27 cellular contexts compared by ENCODE assay signal in the genomic region with DNA sequence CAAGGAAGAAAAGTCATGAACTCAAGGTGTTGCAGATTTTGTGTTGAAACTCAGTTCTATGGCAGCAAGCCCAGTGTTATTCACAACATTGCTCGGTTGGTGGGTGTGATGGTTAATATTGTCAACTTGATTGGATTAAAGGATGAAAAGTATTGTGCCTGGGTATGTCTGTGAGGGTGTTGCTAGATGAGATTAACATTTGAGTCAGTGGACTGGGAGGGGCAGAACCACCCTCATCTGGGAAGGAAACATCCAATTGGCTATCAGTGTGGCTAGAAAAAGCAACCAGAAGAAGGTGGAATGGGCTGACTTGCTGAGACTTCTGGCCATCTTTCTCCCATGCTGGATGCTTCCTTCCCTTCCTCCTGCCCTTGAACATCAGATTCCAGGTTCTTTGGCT.
DNase-seq lines count a peak whose midpoint lies in the region; ATAC-seq and TF ChIP-seq lines count a peak whose summit lies in the region.
"Had no signal": no experiment of that assay in that cellular context is flagged by ENCODE, and none has a peak within 500 bp of the region (broad histone marks: within the 10 kb centered on the region; RNA-seq: fewer than 3 reads in every experiment).

No MANE protein-coding gene starts in this region.

- no peak overlapping the region for H3K4me3 Mint-ChIP-seq in activated CD8-positive, alpha-beta T cell treated with anti-CD3 and anti-CD28 coated beads for 36 hours
- H3K4me3 Mint-ChIP-seq in activated CD8-positive, alpha-beta T cell treated with anti-CD3 and anti-CD28 coated beads, Interleukin-2, amount 10 ng/mL, durations not matched to agents 7 days and 5 days = no peak overlapping the region
- no peak overlapping the region for H3K4me3 Mint-ChIP-seq in GM23338
- H3K4me3 Mint-ChIP-seq: CD4-positive, alpha-beta memory T cell had no signal

- intact Hi-C loops in activated CD8-positive, alpha-beta T cell treated with anti-CD3 and anti-CD28 coated beads for 36 hours (cut with micrococcal nuclease) = no loop called here

- H3K27me3 ChIP-seq in GM23338 (ENCODE audit: insufficient read depth) (no peaks in the 10 kb centered on the region), mesendoderm (ENCODE audit: insufficient read depth, low read length, poor library complexity) (no peaks in the 10 kb centered on the region)
- H3K27me3 ChIP-seq: BE2C, MG63 had no signal

- H3K27ac Mint-ChIP-seq in activated CD8-positive, alpha-beta T cell treated with anti-CD3 and anti-CD28 coated beads for 36 hours = no peak overlapping the region
- no peak overlapping the region for H3K27ac Mint-ChIP-seq in activated CD8-positive, alpha-beta T cell treated with anti-CD3 and anti-CD28 coated beads, Interleukin-2, amount 10 ng/mL, durations not matched to agents 7 days and 5 days
- no peak overlapping the region for H3K27ac Mint-ChIP-seq in GM23338
- H3K27ac Mint-ChIP-seq: CD4-positive, alpha-beta memory T cell had no signal

- DNase-seq in activated CD8-positive, alpha-beta T cell treated with anti-CD3 and anti-CD28 coated beads for 36 hours = peak; percentile 1
- no peak for DNase-seq in activated CD8-positive, alpha-beta T cell treated with anti-CD3 and anti-CD28 coated beads, Interleukin-2, amount 10 ng/mL, durations not matched to agents 7 days and 5 days
- DNase-seq in GM23338 (ENCODE audit: low spot score) (no peak), NCI-H82 (lab: John Stamatoyannopoulos, UW) (peak; percentile 93), mesendoderm (peak; percentile 10), superior temporal gyrus (ENCODE audit: extremely low spot score) (no peak), NCI-H1694 (lab: John Stamatoyannopoulos, UW) (no peak)
- DNase-seq: Caco-2; CD4-positive, alpha-beta memory T cell; DMS 273 treated with DMSO at 0.1 percent for 48 hours; DMS79 treated with DMSO at 0.1 percent for 48 hours; MG63; NCI-H1092 treated with DMSO at 0.1 percent for 48 hours; NCI-H146; NCI-H2029 treated with DMSO at 0.1 percent for 48 hours; NCI-H226; NCI-H510A treated with DMSO at 0.1 percent for 48 hours; NCI-H748 treated with DMSO at 0.1 percent for 48 hours; OCI-M1 had no signal

- no peaks in the 10 kb centered on the region; the same call in 1 of the 2 replicates for H3K9me2 ChIP-seq in GM23338 (ENCODE audit: insufficient read depth)

- H3K23ac ChIP-seq in mesendoderm (ENCODE audit: low read length) = no peak overlapping the region

- H3K79me2 ChIP-seq in GM23338 (replicated peaks; ENCODE audit: insufficient read depth) = no peaks in the 10 kb centered on the region
- H3K79me2 ChIP-seq in mesendoderm (ENCODE audit: control insufficient read depth, insufficient read depth, low read length) = no peaks in the 10 kb centered on the region

- H3K4me1 ChIP-seq in GM23338 (ENCODE audit: insufficient read depth) (peaks cover 7% of the 10 kb centered on the region; the same call in 1 of the 2 replicates), mesendoderm (ENCODE audit: control insufficient read depth, low read depth, low read length) (no peaks in the 10 kb centered on the region)
- H3K4me1 ChIP-seq: Caco-2, HAP-1, SJSA1 had no signal

- H2BK120ac ChIP-seq in mesendoderm (ENCODE audit: low read depth, low read length) = no peak overlapping the region

- no peaks in the 10 kb centered on the region for H3K4me1 Mint-ChIP-seq in activated CD8-positive, alpha-beta T cell treated with anti-CD3 and anti-CD28 coated beads for 36 hours (ENCODE audit: low read depth)
- H3K4me1 Mint-ChIP-seq in activated CD8-positive, alpha-beta T cell treated with anti-CD3 and anti-CD28 coated beads, Interleukin-2, amount 10 ng/mL, durations not matched to agents 7 days and 5 days (ENCODE audit: low read depth) = no peaks in the 10 kb centered on the region
- H3K4me1 Mint-ChIP-seq in GM23338 = peaks cover 7% of the 10 kb centered on the region
- H3K4me1 Mint-ChIP-seq: CD4-positive, alpha-beta memory T cell had no signal

- no peak overlapping the region for H3K56ac ChIP-seq in mesendoderm (ENCODE audit: low read length)

- H3K36me3 ChIP-seq in GM23338 (ENCODE audit: insufficient read depth) = no peaks in the 10 kb centered on the region
- H3K36me3 ChIP-seq in mesendoderm (ENCODE audit: control insufficient read depth, insufficient read depth, low read length) = no peaks in the 10 kb centered on the region
- H3K36me3 ChIP-seq: BE2C, HAP-1, MG63, SJSA1 had no signal

- ATAC-seq in activated CD8-positive, alpha-beta T cell treated with anti-CD3 and anti-CD28 coated beads for 36 hours = peak; percentile 30
- no peak for ATAC-seq in activated CD8-positive, alpha-beta T cell treated with anti-CD3 and anti-CD28 coated beads, Interleukin-2, amount 10 ng/mL, durations not matched to agents 7 days and 5 days
- ATAC-seq in GM23338 (no peak), GM18907 (IDR thresholded peaks at IDR 0.05; ENCODE audit: unreplicated experiment) (no peak)
- ATAC-seq: HepG2, K562 had no signal

- H3K9me3 Mint-ChIP-seq in activated CD8-positive, alpha-beta T cell treated with anti-CD3 and anti-CD28 coated beads for 36 hours = no peaks in the 10 kb centered on the region
- H3K9me3 Mint-ChIP-seq in activated CD8-positive, alpha-beta T cell treated with anti-CD3 and anti-CD28 coated beads, Interleukin-2, amount 10 ng/mL, durations not matched to agents 7 days and 5 days (ENCODE audit: insufficient read depth) = no peaks in the 10 kb centered on the region
- no peaks in the 10 kb centered on the region for H3K9me3 Mint-ChIP-seq in GM23338
- H3K9me3 Mint-ChIP-seq: CD4-positive, alpha-beta memory T cell had no signal

- H2BK5ac ChIP-seq in mesendoderm (ENCODE audit: low read length) = no peak overlapping the region

- no peak overlapping the region for H3K4ac ChIP-seq in mesendoderm (ENCODE audit: low read depth, low read length)

- H4K20me1 ChIP-seq in GM23338 (replicated peaks; ENCODE audit: insufficient read depth) = no peaks in the 10 kb centered on the region

- H3K4me2 ChIP-seq in GM23338 (no peak overlapping the region), mesendoderm (ENCODE audit: low read length) (no peak overlapping the region)

- H3F3A ChIP-seq in GM23338 (replicated peaks; ENCODE audit: low read depth) = no peaks in the 10 kb centered on the region

- no peak overlapping the region for H4K8ac ChIP-seq in mesendoderm (ENCODE audit: low read depth, low read length)

- H4K5ac ChIP-seq in mesendoderm (ENCODE audit: low read length) = no peak overlapping the region

- H3K36me3 Mint-ChIP-seq in activated CD8-positive, alpha-beta T cell treated with anti-CD3 and anti-CD28 coated beads for 36 hours (ENCODE audit: low read depth) = no peaks in the 10 kb centered on the region
- H3K36me3 Mint-ChIP-seq in activated CD8-positive, alpha-beta T cell treated with anti-CD3 and anti-CD28 coated beads, Interleukin-2, amount 10 ng/mL, durations not matched to agents 7 days and 5 days (ENCODE audit: low read depth) = no peaks in the 10 kb centered on the region
- H3K36me3 Mint-ChIP-seq in GM23338 (ENCODE audit: low read depth) = no peaks in the 10 kb centered on the region; the same call in 2 of the 3 replicates
- H3K36me3 Mint-ChIP-seq: CD4-positive, alpha-beta memory T cell had no signal

- no peak for TF ChIP-seq CTCF in activated CD8-positive, alpha-beta T cell treated with anti-CD3 and anti-CD28 coated beads for 36 hours (IDR thresholded peaks at IDR 0.05)
- TF ChIP-seq CTCF in GM23338 (conservative IDR thresholded peaks at IDR 0.05; ENCODE audit: low read depth in 2 of 2) = no peak

- no peaks in the 10 kb centered on the region for H3K27me3 Mint-ChIP-seq in activated CD8-positive, alpha-beta T cell treated with anti-CD3 and anti-CD28 coated beads for 36 hours
- H3K27me3 Mint-ChIP-seq in activated CD8-positive, alpha-beta T cell treated with anti-CD3 and anti-CD28 coated beads, Interleukin-2, amount 10 ng/mL, durations not matched to agents 7 days and 5 days (ENCODE audit: low read depth) = no peaks in the 10 kb centered on the region
- peaks cover 9% of the 10 kb centered on the region for H3K27me3 Mint-ChIP-seq in GM23338 (ENCODE audit: insufficient read depth, low read depth, poor library complexity)

- H2AK5ac ChIP-seq in mesendoderm (ENCODE audit: low read length) = no peak overlapping the region

- 0 out of 2 replicates have a peak overlapping the region, but pooled peaks have one; percentile 38 for H2AFZ ChIP-seq in GM23338
- H2AFZ ChIP-seq: GM23248 had no signal

- CTCF ChIA-PET in activated CD8-positive, alpha-beta T cell treated with anti-CD3 and anti-CD28 coated beads for 36 hours (lab: Charles Lee) = no interaction called here
- CTCF ChIA-PET in activated CD8-positive, alpha-beta T cell treated with anti-CD3 and anti-CD28 coated beads, Interleukin-2, amount 10 ng/mL, durations not matched to agents 7 days and 5 days (lab: Charles Lee) = no interaction called here

- no peak overlapping the region for H2BK15ac ChIP-seq in mesendoderm (replicated peaks; ENCODE audit: low read depth)

- H3K27ac ChIP-seq in GM23338 (ENCODE audit: low read depth) = no peak overlapping the region
- H3K27ac ChIP-seq in mesendoderm (ENCODE audit: low read depth, low read length) = no peak overlapping the region
- H3K27ac ChIP-seq: GM23248, HL-60, SJSA1 had no signal

- H3K9ac ChIP-seq in mesendoderm (ENCODE audit: low read length) = no peak overlapping the region
- H3K9ac ChIP-seq: GM23248 had no signal

- H3K79me1 ChIP-seq in mesendoderm (ENCODE audit: low read length) = no peaks in the 10 kb centered on the region

- POLR2A ChIA-PET in activated CD8-positive, alpha-beta T cell treated with anti-CD3 and anti-CD28 coated beads for 36 hours (lab: Charles Lee) = no interaction called here
- POLR2A ChIA-PET in activated CD8-positive, alpha-beta T cell treated with anti-CD3 and anti-CD28 coated beads, Interleukin-2, amount 10 ng/mL, durations not matched to agents 7 days and 5 days (lab: Charles Lee) = no interaction called here

- H3K18ac ChIP-seq in mesendoderm (ENCODE audit: low read length) = no peak overlapping the region

- H3K4me3 ChIP-seq in GM23338 (no peak overlapping the region), mesendoderm (ENCODE audit: low read length) (no peak overlapping the region)
- H3K4me3 ChIP-seq: GM23248, HAP-1, K562, MG63, SJSA1 had no signal

- WGBS in mesendoderm (ENCODE audit: extremely low coverage, insufficient coverage, low lambda C conversion rate) = no CpG with 5 or more reads among the region's 1 CpG

TF ChIP-seq in GM23338, 12 proteins besides CTCF, POLR2A, EP300 and RAD21 (continues in another document):
- no peak for TF ChIP-seq JUNB (IDR thresholded peaks at IDR 0.05; ENCODE audit: unreplicated experiment)
- TF ChIP-seq NANOG (IDR thresholded peaks at IDR 0.05; ENCODE audit: borderline replicate concordance) = no peak

Comparison
In these comparisons a context has a peak if more than half of its experiments do, and no peak if none do; other contexts are left out.
1. DNase-seq: peak in activated CD8-positive, alpha-beta T cell treated with anti-CD3 and anti-CD28 coated beads for 36 hours (single experiment), NCI-H82 (single experiment) and mesendoderm (single experiment); none in activated CD8-positive, alpha-beta T cell treated with anti-CD3 and anti-CD28 coated beads, Interleukin-2, amount 10 ng/mL, durations not matched to agents 7 days and 5 days (single experiment), GM23338 (single experiment), superior temporal gyrus (single experiment) and NCI-H1694 (single experiment).